9 cellular contexts compared by ENCODE assay signal in genomic region chr2:170815311-170815710, GRCh38. TPM values are rescaled to one million over a fixed set of nuclear protein-coding genes. Genes with fewer than 3 reads are reported as not detected.
DNase-seq lines count a peak whose midpoint lies in the region; ATAC-seq, FAIRE-seq and TF ChIP-seq lines count a peak whose summit lies in the region.
"Had no signal": no experiment of that assay in that cellular context is flagged by ENCODE, and none has a peak within 500 bp of the region (broad histone marks: within the 10 kb centered on the region; RNA-seq: fewer than 3 reads in every experiment).

No MANE protein-coding gene starts in this region.

- H3K27ac ChIP-seq in HepG2 (ENCODE audit: extremely low read length, insufficient read depth, low read length) (no peak overlapping the region), right lobe of liver (no peak overlapping the region), WERI-Rb-1 (no peak overlapping the region)

- no peak for TF ChIP-seq EP300 in HepG2 (IDR thresholded peaks at IDR 0.05; ENCODE audit: low read depth in 2 of 2, low read length in 2 of 2)
- no peak for TF ChIP-seq EP300 in HepG2 (CRISPR knock-in tag; IDR thresholded peaks at IDR 0.05; ENCODE audit: borderline replicate concordance)

- H3K27me3 ChIP-seq in HepG2 (ENCODE audit: control insufficient read depth in 1 of 2, insufficient read depth in 2 of 2, low read length in 2 of 2): peaks cover 21 to 68% of the 10 kb centered on the region in 2 experiments
- H3K27me3 ChIP-seq in right lobe of liver: peaks cover 13 to 59% of the 10 kb centered on the region in 2 donors
- H3K27me3 ChIP-seq in WERI-Rb-1 (ENCODE audit: insufficient read depth, low read depth, severe bottlenecking): no peaks in the 10 kb centered on the region

- H3K4me1 ChIP-seq in HepG2 (ENCODE audit: insufficient read depth, low read length) (peaks cover 27% of the 10 kb centered on the region), right lobe of liver (peaks cover 0 to 34% (median 11%) of the 10 kb centered on the region in 4 donors)

- FAIRE-seq in HepG2 (lab: Jason Lieb, UNC): no peak

- DNase-seq in HepG2 (ENCODE audit: low spot score) (no peak), right lobe of liver (no peak), WERI-Rb-1 (no peak), type B pancreatic cell (ENCODE audit: extremely low spot score, unreplicated experiment) (no peak), GM19238 (ENCODE audit: insufficient read length, low spot score) (no peak)
- DNase-seq in stimulated activated CD4-positive, alpha-beta T cell treated with anti-CD3 and anti-CD28 coated beads, Interleukin-4, amount 100 ng/mL, for 24 hours: no peak

- no peaks in the 10 kb centered on the region for H3K36me3 Mint-ChIP-seq in type B pancreatic cell

- no peaks in the 10 kb centered on the region for H3K9me3 Mint-ChIP-seq in type B pancreatic cell
- H3K9me3 Mint-ChIP-seq: dendritic cell treated with granulocyte-macrophage colony-stimulating factor and Interleukin-4, amounts not matched to agents 40 ng/mL and 50 ng/mL, for 4 days had no signal

- no TSS peak for BruUV-seq in HepG2 (replicated peaks; lab: Mats Ljungman, UMichigan)

- H3K36me3 ChIP-seq in HepG2 (replicated peaks in 1 of 2; ENCODE audit: control insufficient read depth in 1 of 2, insufficient read depth in 2 of 2, low read length in 2 of 2) (no peaks in the 10 kb centered on the region), right lobe of liver (no peaks in the 10 kb centered on the region), WERI-Rb-1 (no peaks in the 10 kb centered on the region; the same call in 1 of the 2 replicates)

- CTCF ChIA-PET in HepG2 (lab: Yijun Ruan, JAX; ENCODE audit: low intra/inter-chr PET ratio, low total read pairs): interaction anchor here (1.2 to 5.6 kb wide), 8 partner anchors 98 to 491 kb away, joined by 4 to 61 read pairs (median 12); no protein-coding TSS in a partner anchor

- ATAC-seq in HepG2: no peak; the same call in 2 of the 3 replicates
- ATAC-seq in right lobe of liver: no peak
- no peak for ATAC-seq in HG03342 (IDR thresholded peaks at IDR 0.05; ENCODE audit: unreplicated experiment)

- no peak overlapping the region for H3K9ac ChIP-seq in HepG2 (ENCODE audit: insufficient read depth, low read depth, low read length)

- no peak for TF ChIP-seq CTCF in HepG2 (CRISPR knock-in tag; IDR thresholded peaks at IDR 0.05)
- no peak for TF ChIP-seq CTCF in right lobe of liver (IDR thresholded peaks at IDR 0.05)
- TF ChIP-seq CTCF in WERI-Rb-1 (IDR thresholded peaks at IDR 0.05; ENCODE audit: low read depth, low read length): no peak
- no peak for TF ChIP-seq CTCF in type B pancreatic cell (conservative IDR thresholded peaks at IDR 0.05)

- POLR2A ChIA-PET in HepG2 (lab: Yijun Ruan, JAX): interaction anchor here (0.7 kb wide), 1 partner anchor 1363 kb away, joined by 3 read pairs; no protein-coding TSS in a partner anchor

- peak overlapping the region; percentile 81; the same call in 1 of the 2 replicates for H3K4me2 ChIP-seq in HepG2 (ENCODE audit: low read depth, low read length)

- TF ChIP-seq POLR2A in HepG2 (IDR thresholded peaks at IDR 0.05; ENCODE audit: insufficient read depth in 1 of 2, low read depth in 2 of 2, low read length in 2 of 2): no peak
- no peak for TF ChIP-seq POLR2A in right lobe of liver (IDR thresholded peaks at IDR 0.05)

- no peak overlapping the region for H2AFZ ChIP-seq in HepG2 (ENCODE audit: low read length)

- H3K27ac Mint-ChIP-seq in type B pancreatic cell: peak overlapping the region; percentile 62
- H3K27ac Mint-ChIP-seq: dendritic cell treated with granulocyte-macrophage colony-stimulating factor and Interleukin-4, amounts not matched to agents 40 ng/mL and 50 ng/mL, for 4 days had no signal

- H3K4me3 ChIP-seq in HepG2 (replicated peaks in 1 of 3; ENCODE audit: insufficient read depth in 1 of 3, low read depth in 2 of 3, low read length in 3 of 3): peak overlapping the region in 1 of 3 experiments; percentile 74; a peak in 1 of 6 replicates
- H3K4me3 ChIP-seq in right lobe of liver: no peak overlapping the region
- H3K4me3 ChIP-seq in WERI-Rb-1 (ENCODE audit: low read depth, low read length): peak overlapping the region; percentile 87
- peak overlapping the region; percentile 52 for H3K4me3 ChIP-seq in iPS-18c (ENCODE audit: insufficient read depth, low read depth, low read length)

- peaks cover 87% of the 10 kb centered on the region for H3K27me3 Mint-ChIP-seq in type B pancreatic cell

- H3K4me1 Mint-ChIP-seq in type B pancreatic cell (ENCODE audit: unreplicated experiment): peaks cover 30% of the 10 kb centered on the region

- H3K9me3 ChIP-seq in HepG2 (ENCODE audit: low read length): no peaks in the 10 kb centered on the region
- no peaks in the 10 kb centered on the region for H3K9me3 ChIP-seq in right lobe of liver
- no peaks in the 10 kb centered on the region for H3K9me3 ChIP-seq in WERI-Rb-1 (ENCODE audit: severe bottlenecking)
- H3K9me3 ChIP-seq in iPS-18c (ENCODE audit: control insufficient read depth, insufficient read depth, low read length): peaks cover 2% of the 10 kb centered on the region

- TF ChIP-seq RAD21 in HepG2 (CRISPR knock-in tag; IDR thresholded peaks at IDR 0.05): no peak

- in situ Hi-C loops in HepG2 (cut with HindIII; ENCODE audit: extremely low pct_ligation_motif_present, low pct_unique_long_range_greater_than_20kb): loop anchor here (5.0 to 10.0 kb wide), 2 partner anchors 443 to 581 kb away; no protein-coding TSS in a partner anchor

- H3K4me3 Mint-ChIP-seq in type B pancreatic cell: peak overlapping the region; percentile 85

- WGBS in HepG2 (ENCODE audit: low lambda C conversion rate): 31% methylated on average over 19 of the region's 19 CpGs
- 5% methylated on average over 19 of the region's 19 CpGs for WGBS in right lobe of liver (ENCODE audit: insufficient coverage, low coverage, low lambda C conversion rate, missing lambda C conversion rate)

- H4K20me1 ChIP-seq in HepG2 (ENCODE audit: insufficient read depth, low read length): peaks cover 7% of the 10 kb centered on the region; the same call in 1 of the 2 replicates

- intact Hi-C loops in HepG2 (cut with micrococcal nuclease; ENCODE audit: unreplicated experiment): no loop called here
- intact Hi-C loops in right lobe of liver (cut with DNase I): loop anchor here (5.0 to 10.0 kb wide), 2 partner anchors 413 to 441 kb away; no protein-coding TSS in a partner anchor

- no peaks in the 10 kb centered on the region for H3K79me2 ChIP-seq in HepG2 (ENCODE audit: insufficient read depth, low read length)

RNA-seq across cellular contexts. Expression of gene GAD1, which starts 1.4 kb away (rescaled TPM):
- total RNA-seq in HepG2 (2016; rRNA removed; fragmentation: Illumina TruSeq; extraction: Trizol): 0.09 TPM in 1 of 2 replicates, not detected in the other
- not detected in 2 replicates for total RNA-seq in HepG2 (2016; cell fraction: cytosol; rRNA removed; fragmentation: Illumina TruSeq; extraction: Trizol; ENCODE audit: low read depth)
- not detected in 2 replicates for total RNA-seq in HepG2 (2016; cell fraction: insoluble cytoplasmic fraction; rRNA removed; fragmentation: Illumina TruSeq; extraction: Trizol)
- total RNA-seq in HepG2 (2016; cell fraction: membrane; rRNA removed; fragmentation: Illumina TruSeq; extraction: Trizol): not detected in 2 replicates
- not detected in 2 replicates for total RNA-seq in HepG2 (2016; cell fraction: nucleus; rRNA removed; fragmentation: Illumina TruSeq; extraction: Trizol)
- 0.13 TPM in 1 of 2 replicates, not detected in the other for polyA plus RNA-seq in HepG2 (2011; rRNA removed)
- polyA plus RNA-seq in HepG2 (2011; cell fraction: cytosol; rRNA removed): 0.23 TPM in 1 of 2 replicates, not detected in the other
- polyA plus RNA-seq in HepG2 (2011; cell fraction: nucleus; rRNA removed): 0.24 and 0.31 TPM in 2 replicates
- 0.17 and 1.2 TPM in 2 replicates for polyA plus RNA-seq in HepG2 (2012)
- polyA plus RNA-seq in HepG2 (2016; cell fraction: cytosol; fragmentation: Illumina TruSeq; extraction: Trizol; ENCODE audit: low read depth): not detected in 2 replicates
- polyA plus RNA-seq in HepG2 (2016; cell fraction: insoluble cytoplasmic fraction; fragmentation: Illumina TruSeq; extraction: Trizol; ENCODE audit: low read depth): not detected in 2 replicates
- not detected in 2 replicates for polyA plus RNA-seq in HepG2 (2016; cell fraction: membrane; fragmentation: Illumina TruSeq; extraction: Trizol; ENCODE audit: low read depth)
- 0.17 TPM in 1 of 2 replicates, not detected in the other for polyA plus RNA-seq in HepG2 (2016; cell fraction: nucleus; fragmentation: Illumina TruSeq; extraction: Trizol; ENCODE audit: insufficient read depth, low read depth)
- 3.5 TPM in 1 of 2 replicates, not detected in the other for polyA minus RNA-seq in HepG2 (2011; rRNA and poly(A)+ RNA removed; ENCODE audit: low replicate concordance)
- not detected in 2 replicates for polyA minus RNA-seq in HepG2 (2011; cell fraction: cytosol; rRNA and poly(A)+ RNA removed)
- not detected in 2 replicates for polyA minus RNA-seq in HepG2 (2011; cell fraction: nucleus; rRNA and poly(A)+ RNA removed)
- not detected for total RNA-seq in right lobe of liver
- 1.7 and 2.2 TPM in 2 replicates for total RNA-seq in type B pancreatic cell (ENCODE audit: low replicate concordance)

RNA-seq across cellular contexts. Expression of gene ERICH2, which starts 45.1 kb away (rescaled TPM):
- total RNA-seq in HepG2 (2016; rRNA removed; fragmentation: Illumina TruSeq; extraction: Trizol) (not detected in 2 replicates), right lobe of liver (1 to 10 TPM in 2 of 6 experiments, under 1 TPM in 1, not detected in 3; 0.53 to 1.2 (median 1.1) TPM), type B pancreatic cell (ENCODE audit: low replicate concordance) (not detected in 2 replicates)
- total RNA-seq in HepG2 (2016; cell fraction: cytosol; rRNA removed; fragmentation: Illumina TruSeq; extraction: Trizol; ENCODE audit: low read depth): not detected in 2 replicates
- total RNA-seq in HepG2 (2016; cell fraction: insoluble cytoplasmic fraction; rRNA removed; fragmentation: Illumina TruSeq; extraction: Trizol): not detected in 2 replicates
- total RNA-seq in HepG2 (2016; cell fraction: membrane; rRNA removed; fragmentation: Illumina TruSeq; extraction: Trizol): not detected in 2 replicates
- not detected in 2 replicates for total RNA-seq in HepG2 (2016; cell fraction: nucleus; rRNA removed; fragmentation: Illumina TruSeq; extraction: Trizol)
- polyA plus RNA-seq in HepG2 (2011; rRNA removed): not detected in 2 replicates
- not detected in 2 replicates for polyA plus RNA-seq in HepG2 (2011; cell fraction: cytosol; rRNA removed)
- not detected in 2 replicates for polyA plus RNA-seq in HepG2 (2011; cell fraction: nucleus; rRNA removed)
- polyA plus RNA-seq in HepG2 (2012): not detected in 2 replicates
- polyA plus RNA-seq in HepG2 (2016; cell fraction: cytosol; fragmentation: Illumina TruSeq; extraction: Trizol; ENCODE audit: low read depth): not detected in 2 replicates
- polyA plus RNA-seq in HepG2 (2016; cell fraction: insoluble cytoplasmic fraction; fragmentation: Illumina TruSeq; extraction: Trizol; ENCODE audit: low read depth): not detected in 2 replicates
- polyA plus RNA-seq in HepG2 (2016; cell fraction: membrane; fragmentation: Illumina TruSeq; extraction: Trizol; ENCODE audit: low read depth): not detected in 2 replicates
- polyA plus RNA-seq in HepG2 (2016; cell fraction: nucleus; fragmentation: Illumina TruSeq; extraction: Trizol; ENCODE audit: insufficient read depth, low read depth): not detected in 2 replicates
- polyA minus RNA-seq in HepG2 (2011; rRNA and poly(A)+ RNA removed; ENCODE audit: low replicate concordance): not detected in 2 replicates
- polyA minus RNA-seq in HepG2 (2011; cell fraction: cytosol; rRNA and poly(A)+ RNA removed): not detected in 2 replicates
- polyA minus RNA-seq in HepG2 (2011; cell fraction: nucleus; rRNA and poly(A)+ RNA removed): not detected in 2 replicates

Comparison
In these comparisons a context has a peak if more than half of its experiments do, and no peak if none do; other contexts are left out.
1. H3K4me3 ChIP-seq: peak in WERI-Rb-1 (single experiment) and iPS-18c (single experiment); none in right lobe of liver (0 of 3).